ENCODE assay signal across 1 cellular context in genomic region chr16:81496742-81497141, GRCh38.
TF ChIP-seq lines count a peak whose summit lies in the region.

No MANE protein-coding gene starts in this region.

TF ChIP-seq in K562, 482 proteins besides CTCF, POLR2A, EP300 and RAD21 (continued from another document):
- no peak for TF ChIP-seq CREBBP (IDR thresholded peaks at IDR 0.05; ENCODE audit: low read depth, low read length)
